11 cellular contexts compared by ENCODE assay signal in genomic region chr2:28956890-28957289, GRCh38. TPM values are rescaled to one million over a fixed set of nuclear protein-coding genes. Genes with fewer than 3 reads are reported as not detected.
DNase-seq lines count a peak whose midpoint lies in the region; ATAC-seq and TF ChIP-seq lines count a peak whose summit lies in the region.
"Had no signal": no experiment of that assay in that cellular context is flagged by ENCODE, and none has a peak within 500 bp of the region (broad histone marks: within the 10 kb centered on the region; RNA-seq: fewer than 3 reads in every experiment).

No MANE protein-coding gene starts in this region.

- intact Hi-C loops in transverse colon (cut with DNase I; ENCODE audit: low total_unique reads): loop anchor here (10.0 kb wide), 1 partner anchor 58 kb away; no protein-coding TSS in a partner anchor

- TF ChIP-seq CTCF in HFF-Myc (IDR thresholded peaks at IDR 0.05; ENCODE audit: low read depth, low read length, missing control alignments) (peak; percentile 45), kidney epithelial cell (IDR thresholded peaks at IDR 0.05; ENCODE audit: insufficient read depth, low read length, poor library complexity, severe bottlenecking) (peak; percentile 25), transverse colon (IDR thresholded peaks at IDR 0.05) (peak in 2 of 5 experiments; percentile 61 to 62)

- no peak overlapping the region for H3K9ac ChIP-seq in BLaER1 treated with 17β-estradiol and CSF1 and Interleukin-3, amounts not matched to agents 10 nM and 100 nM

- no peak overlapping the region for H3K4me3 ChIP-seq in BLaER1 treated with 17β-estradiol and CSF1 and Interleukin-3, amounts not matched to agents 10 nM and 100 nM
- H3K4me3 ChIP-seq in HFF-Myc (replicated peaks; ENCODE audit: low read depth, low read length) (no peak overlapping the region), kidney epithelial cell (ENCODE audit: low read depth, low read length) (no peak overlapping the region), transverse colon (no peak overlapping the region)
- H3K4me3 ChIP-seq: lung had no signal

- H3K27me3 ChIP-seq in BLaER1 treated with 17β-estradiol and CSF1 and Interleukin-3, amounts not matched to agents 10 nM and 100 nM: no peaks in the 10 kb centered on the region
- H3K27me3 ChIP-seq in kidney epithelial cell (ENCODE audit: control insufficient read depth, insufficient read depth, low read length) (no peaks in the 10 kb centered on the region), transverse colon (no peaks in the 10 kb centered on the region)

- no peak for ATAC-seq in activated T-cell treated with anti-CD3 and anti-CD28 coated beads, Interleukin-2, amount 50 U/mL, for 4 hours
- ATAC-seq in HG02610 (IDR thresholded peaks at IDR 0.05; ENCODE audit: unreplicated experiment) (no peak), HG03159 (IDR thresholded peaks at IDR 0.05; ENCODE audit: unreplicated experiment) (no peak)

- peaks cover 0 to 20% (median 8%) of the 10 kb centered on the region in 11 experiments; a peak in 13 of 22 replicates for H4K20me1 ChIP-seq in BLaER1 treated with 17β-estradiol and CSF1 and Interleukin-3, amounts not matched to agents 10 nM and 100 nM

- no peaks in the 10 kb centered on the region for H3K9me3 ChIP-seq in BLaER1 treated with 17β-estradiol and CSF1 and Interleukin-3, amounts not matched to agents 10 nM and 100 nM (replicated peaks in 1 of 11)
- no peaks in the 10 kb centered on the region for H3K9me3 ChIP-seq in transverse colon

- H3K27ac ChIP-seq in BLaER1 treated with 17β-estradiol and CSF1 and Interleukin-3, amounts not matched to agents 10 nM and 100 nM: no peak overlapping the region
- H3K27ac ChIP-seq in transverse colon: no peak overlapping the region

- H3K4me1 ChIP-seq in BLaER1 treated with 17β-estradiol and CSF1 and Interleukin-3, amounts not matched to agents 10 nM and 100 nM: peaks cover 24 to 32% (median 29%) of the 10 kb centered on the region in 10 experiments
- peaks cover 0 to 24% (median 7%) of the 10 kb centered on the region in 4 donors for H3K4me1 ChIP-seq in transverse colon

- H3K4me2 ChIP-seq in BLaER1 treated with 17β-estradiol and CSF1 and Interleukin-3, amounts not matched to agents 10 nM and 100 nM: peak overlapping the region in 6 of 11 experiments; percentile 20 to 44 (median 32); a peak in 3 of 22 replicates

- no peaks in the 10 kb centered on the region for H3K27me3 Mint-ChIP-seq in activated T-cell treated with anti-CD3 and anti-CD28 coated beads, Interleukin-2, amount 50 U/mL, for 4 hours (ENCODE audit: low read depth)

- 68 to 80% methylated on average over 3 to 15 of the region's 15 CpGs for WGBS in transverse colon (ENCODE audit: low coverage in 1 of 2), 2 donors

- peak overlapping the region; percentile 68 for H3K4me3 Mint-ChIP-seq in activated T-cell treated with anti-CD3 and anti-CD28 coated beads, Interleukin-2, amount 50 U/mL, for 4 hours

- no peaks in the 10 kb centered on the region for H3K9me3 Mint-ChIP-seq in activated T-cell treated with anti-CD3 and anti-CD28 coated beads, Interleukin-2, amount 50 U/mL, for 4 hours

- DNase-seq in HFF-Myc (ENCODE audit: extremely low read depth, low read depth): no peak
- DNase-seq in activated T-cell treated with anti-CD3 and anti-CD28 coated beads, Interleukin-2, amount 50 U/mL, for 4 hours: no peak
- no peak for DNase-seq in kidney epithelial cell (ENCODE audit: low read depth)
- DNase-seq in transverse colon: no peak
- DNase-seq in GM19238 (ENCODE audit: insufficient read length, low spot score): no peak
- DNase-seq: SW 1271 had no signal

- no peak for TF ChIP-seq EP300 in transverse colon (IDR thresholded peaks at IDR 0.05; ENCODE audit: low read depth)

- H3K4me1 Mint-ChIP-seq in activated T-cell treated with anti-CD3 and anti-CD28 coated beads, Interleukin-2, amount 50 U/mL, for 4 hours (ENCODE audit: low read depth): peaks cover 19% of the 10 kb centered on the region

- H3K36me3 Mint-ChIP-seq in activated T-cell treated with anti-CD3 and anti-CD28 coated beads, Interleukin-2, amount 50 U/mL, for 4 hours (ENCODE audit: insufficient read depth): no peaks in the 10 kb centered on the region

- no peaks in the 10 kb centered on the region for H3K36me3 ChIP-seq in BLaER1 treated with 17β-estradiol and CSF1 and Interleukin-3, amounts not matched to agents 10 nM and 100 nM
- H3K36me3 ChIP-seq in kidney epithelial cell (ENCODE audit: control insufficient read depth, insufficient read depth, low read length) (no peaks in the 10 kb centered on the region), transverse colon (no peaks in the 10 kb centered on the region)

- in situ Hi-C loops in transverse colon (cut with MboI; ENCODE audit: low pct_ligation_motif_present in 1 of 4, low pct_unique_long_range_greater_than_20kb in 1 of 4, low sequenced_read_pairs in 3 of 4): loop anchor here (5.0 to 25.0 kb wide), 4 partner anchors 238 to 880 kb away; no protein-coding TSS in a partner anchor

- TF ChIP-seq POLR2A in transverse colon (IDR thresholded peaks at IDR 0.05): no peak

RNA-seq across cellular contexts. Expression of gene TOGARAM2, which starts 24.2 kb away (rescaled TPM):
- total RNA-seq in activated T-cell treated with anti-CD3 and anti-CD28 coated beads, Interleukin-2, amount 50 U/mL, for 4 hours: 1 to 10 TPM; 2.3 to 7.6 (median 5.1) TPM
- total RNA-seq in kidney epithelial cell (not detected in 2 replicates), transverse colon (1 to 10 TPM in 2 of 4 donors, under 1 TPM in 1, not detected in 1; 0.79 to 7.1 (median 3.1) TPM)
- total RNA-seq: bronchial epithelial cell had no signal
